ENCODE assay signal across 7 cellular contexts in the genomic region with DNA sequence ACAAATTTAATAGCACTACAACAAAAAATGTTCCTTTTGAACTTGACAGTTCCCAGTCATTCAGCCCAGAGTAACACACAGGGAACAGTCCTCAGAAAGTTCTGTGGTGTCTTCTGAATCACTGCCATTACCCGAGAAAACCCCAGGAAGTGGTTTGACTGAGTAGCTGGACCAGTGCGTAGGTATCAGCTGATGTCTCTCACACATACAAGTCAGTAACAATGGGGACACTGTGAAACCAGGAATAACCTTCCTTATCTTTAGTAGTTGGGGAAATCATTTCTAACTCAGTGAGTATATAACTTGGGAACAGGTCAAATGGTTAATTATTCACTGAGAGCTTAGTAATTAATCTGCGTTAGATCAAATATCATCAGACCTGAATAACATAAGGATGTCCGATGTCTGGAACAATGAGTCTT.
DNase-seq lines count a peak whose midpoint lies in the region; ATAC-seq and TF ChIP-seq lines count a peak whose summit lies in the region.

No MANE protein-coding gene starts in this region.

- no peaks in the 10 kb centered on the region for H3K9me3 ChIP-seq in SK-N-SH
- no peaks in the 10 kb centered on the region for H3K9me3 ChIP-seq in mesodermal cell (ENCODE audit: control insufficient read depth, low read length)
- no peaks in the 10 kb centered on the region for H3K9me3 ChIP-seq in uterus

- H3K79me2 ChIP-seq in SK-N-SH (ENCODE audit: insufficient read depth): peaks cover 70% of the 10 kb centered on the region

- ATAC-seq in GM18867 (IDR thresholded peaks at IDR 0.05; ENCODE audit: unreplicated experiment): peak; percentile 94
- peak; percentile 99 for ATAC-seq in HG02870 (IDR thresholded peaks at IDR 0.05; ENCODE audit: unreplicated experiment)

- no peak for TF ChIP-seq EP300 in SK-N-SH (IDR thresholded peaks at IDR 0.05; ENCODE audit: borderline replicate concordance in 1 of 2, low read depth in 1 of 2, low read length in 1 of 2)

- POLR2A ChIA-PET in SK-N-SH (lab: Yijun Ruan, JAX): interaction anchor here (1.4 kb wide), 1 partner anchor 10 kb away, joined by 3 read pairs; no protein-coding TSS in a partner anchor

- H3K27me3 ChIP-seq in SK-N-SH (ENCODE audit: insufficient read depth) (no peaks in the 10 kb centered on the region), uterus (no peaks in the 10 kb centered on the region)

- no peak for TF ChIP-seq POLR2A in uterus (IDR thresholded peaks at IDR 0.05)

- no peaks in the 10 kb centered on the region for H3K9me2 ChIP-seq in SK-N-SH

- peaks cover 4% of the 10 kb centered on the region for H3F3A ChIP-seq in SK-N-SH (replicated peaks; ENCODE audit: insufficient read depth)

- peak overlapping the region in 1 of 2 experiments; percentile 72; a peak in 3 of 4 replicates for H3K27ac ChIP-seq in SK-N-SH (ENCODE audit: low read depth in 2 of 2, low read length in 1 of 2)
- H3K27ac ChIP-seq in mesodermal cell (ENCODE audit: low read depth, low read length, severe bottlenecking): peak overlapping the region; percentile 18
- H3K27ac ChIP-seq in uterus: no peak overlapping the region

- TF ChIP-seq RAD21 in SK-N-SH (IDR thresholded peaks at IDR 0.05; ENCODE audit: low read length): no peak

- H3K4me2 ChIP-seq in SK-N-SH: peak overlapping the region; percentile 34; the same call in 1 of the 2 replicates

- H2AFZ ChIP-seq in SK-N-SH (ENCODE audit: low read depth): no peak overlapping the region

- 61% methylated on average over 4 of the region's 4 CpGs for WGBS in SK-N-SH (ENCODE audit: low lambda C conversion rate)
- 75 to 80% methylated on average over 2 of the region's 4 CpGs for WGBS in mesodermal cell (ENCODE audit: insufficient coverage in 2 of 2), 2 experiments

- H3K4me3 ChIP-seq in SK-N-SH (ENCODE audit: low read depth in 2 of 2, low read length in 1 of 2) (no peak overlapping the region), choroid plexus epithelial cell (ENCODE audit: low read depth, low read length) (no peak overlapping the region), mesodermal cell (ENCODE audit: extremely low read depth, insufficient read depth, low read length, poor library complexity, severe bottlenecking) (no peak overlapping the region), uterus (no peak overlapping the region)

- H3K9ac ChIP-seq in SK-N-SH: peak overlapping the region; percentile 35; the same call in 1 of the 2 replicates

- CTCF ChIA-PET in SK-N-SH (lab: Yijun Ruan, JAX): interaction anchor here (0.8 to 0.9 kb wide), 2 partner anchors 12 to 29 kb away, joined by 3 to 4 read pairs; no protein-coding TSS in a partner anchor

- intact Hi-C loops in uterus (cut with DNase I; ENCODE audit: low total_unique reads): no loop called here

- no peaks in the 10 kb centered on the region for H4K20me1 ChIP-seq in SK-N-SH (ENCODE audit: insufficient read depth)

- peaks cover 0 to 4% of the 10 kb centered on the region in 2 experiments; a peak in 2 of 4 replicates for H3K4me1 ChIP-seq in SK-N-SH (ENCODE audit: control insufficient read depth in 1 of 2, insufficient read depth in 2 of 2, low read depth in 1 of 2, low read length in 1 of 2)
- H3K4me1 ChIP-seq in mesodermal cell (ENCODE audit: control insufficient read depth, insufficient read depth, low read length, poor library complexity, severe bottlenecking): peaks cover 27% of the 10 kb centered on the region
- H3K4me1 ChIP-seq in uterus: peaks cover 0 to 3% of the 10 kb centered on the region in 2 donors

- no peak for TF ChIP-seq CTCF in SK-N-SH (IDR thresholded peaks at IDR 0.05)
- no peak for TF ChIP-seq CTCF in choroid plexus epithelial cell (conservative IDR thresholded peaks at IDR 0.05; ENCODE audit: low read depth, low read length)
- no peak for TF ChIP-seq CTCF in uterus (IDR thresholded peaks at IDR 0.05)

- H3K36me3 ChIP-seq in SK-N-SH (replicated peaks in 1 of 2; ENCODE audit: control insufficient read depth in 1 of 2, insufficient read depth in 2 of 2, low read length in 1 of 2) (no peaks in the 10 kb centered on the region), mesodermal cell (ENCODE audit: control insufficient read depth, insufficient read depth, low read length) (no peaks in the 10 kb centered on the region), uterus (no peaks in the 10 kb centered on the region)

- no peak for DNase-seq in SK-N-SH
- DNase-seq in choroid plexus epithelial cell (ENCODE audit: low read depth): peak; percentile 93
- no peak for DNase-seq in NCI-H526 (lab: John Stamatoyannopoulos, UW)
- no peak for DNase-seq in uterus

TF ChIP-seq in SK-N-SH, 30 proteins besides CTCF, POLR2A, EP300 and RAD21:
- no peak for TF ChIP-seq EZH2phosphoT487 (IDR thresholded peaks at IDR 0.05; ENCODE audit: borderline replicate concordance, low read depth)
- TF ChIP-seq TCF12 (IDR thresholded peaks at IDR 0.05): peak; percentile 9; the same call in 1 of the 2 replicates
